Comparison of ENCODE assay signal across 21 cellular contexts in genomic region chr6:141291322-141291721, GRCh38.
DNase-seq lines count a peak whose midpoint lies in the region; ATAC-seq and TF ChIP-seq lines count a peak whose summit lies in the region.
"Had no signal": no experiment of that assay in that cellular context is flagged by ENCODE, and none has a peak within 500 bp of the region (broad histone marks: within the 10 kb centered on the region; RNA-seq: fewer than 3 reads in every experiment).

No MANE protein-coding gene starts in this region.

- WGBS in body of pancreas, 2 donors, result 74 to 88% methylated on average over 1 of the region's 1 CpG

- H3K9ac ChIP-seq in OCI-LY1 (ENCODE audit: low read length), result no peak overlapping the region

- no peaks in the 10 kb centered on the region for H3K36me3 Mint-ChIP-seq in activated T-helper 17 cell treated with anti-CD3 and anti-CD28 coated beads, Interleukin-2, amount 50 U/mL, for 72 hours (ENCODE audit: low read depth)
- H3K36me3 Mint-ChIP-seq: CD4-positive, CD25-positive, alpha-beta regulatory T cell had no signal

- H3K4me1 Mint-ChIP-seq in activated T-helper 17 cell treated with anti-CD3 and anti-CD28 coated beads, Interleukin-2, amount 50 U/mL, for 72 hours, result no peaks in the 10 kb centered on the region
- H3K4me1 Mint-ChIP-seq: CD4-positive, CD25-positive, alpha-beta regulatory T cell had no signal

- H3K9me3 Mint-ChIP-seq in activated T-helper 17 cell treated with anti-CD3 and anti-CD28 coated beads, Interleukin-2, amount 50 U/mL, for 72 hours, result peaks cover 7% of the 10 kb centered on the region

- H3K27me3 ChIP-seq in OCI-LY1 (ENCODE audit: insufficient read depth, low read length), result no peaks in the 10 kb centered on the region
- no peaks in the 10 kb centered on the region for H3K27me3 ChIP-seq in osteoblast (ENCODE audit: insufficient read depth, low read length)
- H3K27me3 ChIP-seq in body of pancreas, result no peaks in the 10 kb centered on the region
- H3K27me3 ChIP-seq: BE2C had no signal

- no peaks in the 10 kb centered on the region for H3K27me3 Mint-ChIP-seq in activated T-helper 17 cell treated with anti-CD3 and anti-CD28 coated beads, Interleukin-2, amount 50 U/mL, for 72 hours

- no peak overlapping the region for H3K4me2 ChIP-seq in OCI-LY1 (ENCODE audit: low read length)
- peak overlapping the region; percentile 20 for H3K4me2 ChIP-seq in osteoblast (ENCODE audit: insufficient read depth, low read length)

- no peak overlapping the region for H3K4me3 Mint-ChIP-seq in activated T-helper 17 cell treated with anti-CD3 and anti-CD28 coated beads, Interleukin-2, amount 50 U/mL, for 72 hours
- H3K4me3 Mint-ChIP-seq: CD4-positive, CD25-positive, alpha-beta regulatory T cell had no signal

- H3K27ac ChIP-seq in OCI-LY1 (ENCODE audit: low read depth, low read length, poor library complexity, severe bottlenecking) (no peak overlapping the region), osteoblast (ENCODE audit: low read depth, low read length) (no peak overlapping the region), body of pancreas (no peak overlapping the region)
- H3K27ac ChIP-seq: 22Rv1, SK-N-MC had no signal

- no peaks in the 10 kb centered on the region for H3F3A ChIP-seq in OCI-LY1 (ENCODE audit: insufficient read depth, low read length)

- no peaks in the 10 kb centered on the region for H3K79me2 ChIP-seq in OCI-LY1 (ENCODE audit: insufficient read depth, low read length)
- no peaks in the 10 kb centered on the region for H3K79me2 ChIP-seq in osteoblast (ENCODE audit: insufficient read depth, low read length)

- H3K9me3 ChIP-seq in OCI-LY1 (ENCODE audit: low read length) (no peaks in the 10 kb centered on the region; the same call in 1 of the 2 replicates), osteoblast (ENCODE audit: low read depth, low read length) (no peaks in the 10 kb centered on the region), body of pancreas (peaks cover 0 to 9% (median 0%) of the 10 kb centered on the region in 3 donors)
- H3K9me3 ChIP-seq: BE2C had no signal

- intact Hi-C loops in body of pancreas (cut with DNase I), result no loop called here

- H2AFZ ChIP-seq in OCI-LY1 (ENCODE audit: low read length) (peak overlapping the region; percentile 90; the same call in 1 of the 2 replicates), osteoblast (ENCODE audit: low read length) (peak overlapping the region; percentile 72)

- H3K4me1 ChIP-seq in OCI-LY1 (ENCODE audit: insufficient read depth, low read length, severe bottlenecking), result peaks cover 5% of the 10 kb centered on the region
- H3K4me1 ChIP-seq in osteoblast (ENCODE audit: insufficient read depth, low read length), result no peaks in the 10 kb centered on the region
- H3K4me1 ChIP-seq in body of pancreas, result no peaks in the 10 kb centered on the region
- H3K4me1 ChIP-seq: BE2C had no signal

- peak; percentile 12 for ATAC-seq in activated T-helper 17 cell treated with anti-CD3 and anti-CD28 coated beads, Interleukin-2, amount 50 U/mL, for 72 hours (replicated peaks)
- ATAC-seq in body of pancreas, result no peak
- ATAC-seq: K562 had no signal

- TF ChIP-seq POLR2A in body of pancreas (IDR thresholded peaks at IDR 0.05), result no peak

- TF ChIP-seq CTCF in OCI-LY1 (IDR thresholded peaks at IDR 0.05; ENCODE audit: low read length) (no peak), osteoblast (IDR thresholded peaks at IDR 0.05; ENCODE audit: extremely low read depth, low read depth, low read length) (no peak), body of pancreas (IDR thresholded peaks at IDR 0.05) (no peak)

- H3K9me2 ChIP-seq in OCI-LY1 (ENCODE audit: low read depth, low read length), result no peaks in the 10 kb centered on the region

- H4K20me1 ChIP-seq in OCI-LY1 (ENCODE audit: insufficient read depth, low read length), result no peaks in the 10 kb centered on the region
- H4K20me1 ChIP-seq in osteoblast (ENCODE audit: insufficient read depth, low read length), result no peaks in the 10 kb centered on the region

- no peak overlapping the region for H3K4me3 ChIP-seq in OCI-LY1 (ENCODE audit: low read depth, low read length, poor library complexity, severe bottlenecking)
- H3K4me3 ChIP-seq in osteoblast (ENCODE audit: insufficient read depth, low read length), result no peak overlapping the region
- H3K4me3 ChIP-seq in body of pancreas, result no peak overlapping the region
- H3K4me3 ChIP-seq: K562, SK-N-MC had no signal

- DNase-seq in DMS53 (lab: John Stamatoyannopoulos, UW) (peak; percentile 30), DMS53 treated with DMSO at 0.1 percent for 48 hours (lab: John Stamatoyannopoulos, UW; ENCODE audit: unreplicated experiment) (no peak), osteoblast (ENCODE audit: insufficient read length, low spot score, missing footprints) (no peak), HUDEP-2 (lab: John Stamatoyannopoulos, UW; ENCODE audit: unreplicated experiment in 76 of 76) (no peak), NCI-H187 (lab: John Stamatoyannopoulos, UW) (no peak), body of pancreas (no peak)
- DNase-seq: BE2C; CD4-positive, CD25-positive, alpha-beta regulatory T cell; COR-L47; DMS 273 treated with DMSO at 0.1 percent for 48 hours; H7; NCI-H1105 treated with DMSO at 0.1 percent for 48 hours; NCI-H1694 treated with DMSO at 0.1 percent for 48 hours; NCI-H2107; NCI-H510A; T-helper 1 cell had no signal

- no peak overlapping the region for H3K27ac Mint-ChIP-seq in activated T-helper 17 cell treated with anti-CD3 and anti-CD28 coated beads, Interleukin-2, amount 50 U/mL, for 72 hours
- H3K27ac Mint-ChIP-seq: CD4-positive, CD25-positive, alpha-beta regulatory T cell had no signal

- H3K36me3 ChIP-seq in OCI-LY1 (ENCODE audit: insufficient read depth, low read length) (no peaks in the 10 kb centered on the region), osteoblast (ENCODE audit: insufficient read depth, low read length) (no peaks in the 10 kb centered on the region), body of pancreas (replicated peaks in 1 of 2; ENCODE audit: insufficient read depth in 1 of 2, low read depth in 2 of 2) (no peaks in the 10 kb centered on the region)
- H3K36me3 ChIP-seq: BE2C had no signal
